ENCODE assay signal across 9 cellular contexts in the genomic region with DNA sequence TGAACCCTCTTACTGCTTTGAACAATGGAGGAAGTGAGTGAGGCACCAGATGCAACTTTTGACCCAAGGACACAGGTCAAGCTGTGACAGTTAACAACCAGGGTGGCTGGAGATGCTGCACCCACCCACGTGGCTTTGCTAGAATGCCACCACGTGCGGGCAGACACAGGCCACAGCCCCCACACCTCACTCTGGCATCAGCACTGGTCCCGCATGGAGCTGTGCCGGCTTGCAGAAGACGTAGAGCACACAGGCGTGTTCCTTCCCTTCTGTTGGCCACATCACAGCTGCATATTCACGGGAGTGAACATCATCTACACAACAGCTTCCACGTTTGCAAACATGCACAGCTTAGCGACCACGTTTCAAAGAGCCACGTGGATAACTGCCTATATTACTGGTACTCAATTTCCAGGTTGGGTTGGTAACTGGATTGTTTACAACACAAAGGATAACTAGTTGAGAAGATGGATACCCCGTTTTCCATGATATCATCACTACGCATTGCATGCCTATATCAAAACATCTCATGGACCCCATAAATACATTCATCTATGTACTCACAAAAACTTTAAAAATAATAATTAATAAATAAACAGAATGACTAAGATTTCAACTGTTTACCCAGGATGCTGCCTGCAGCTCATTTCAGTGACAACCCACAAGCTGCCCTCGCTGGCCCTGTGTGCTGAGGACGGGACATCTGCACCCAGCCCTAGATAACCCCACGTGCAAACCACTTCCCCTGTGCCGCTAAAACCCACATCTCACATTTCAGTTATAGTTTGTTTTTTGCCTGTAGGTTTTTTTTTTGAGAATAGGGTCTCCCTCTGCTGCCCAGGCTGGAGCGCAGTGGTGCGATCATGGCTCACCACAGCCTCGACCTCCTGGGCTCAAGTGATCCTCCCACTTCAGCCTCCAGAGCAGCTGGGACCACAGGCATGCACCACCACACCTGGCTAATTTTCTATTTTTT.
A peak's percentile ranks its signal among the peaks of the same experiment; 100 is the strongest.
DNase-seq lines count a peak whose midpoint lies in the region; ATAC-seq and TF ChIP-seq lines count a peak whose summit lies in the region.
"Had no signal": no experiment of that assay in that cellular context is flagged by ENCODE, and none has a peak within 500 bp of the region (broad histone marks: within the 10 kb centered on the region; RNA-seq: fewer than 3 reads in every experiment).

No MANE protein-coding gene starts in this region.

- no peak overlapping the region for H2BK120ac ChIP-seq in mesenchymal stem cell (ENCODE audit: low read depth, low read length)

- intact Hi-C loops in left ventricle myocardium inferior (cut with micrococcal nuclease) (no loop called here), left cardiac atrium (cut with DNase I) (loop anchor here in 1 of 2 donors (10.0 kb wide), 1 partner anchor 146 kb away; the partner anchor contains the start of gene SPG7)

- H3K9me3 ChIP-seq in left ventricle myocardium inferior (replicated peaks) (no peaks in the 10 kb centered on the region), hepatocyte (ENCODE audit: low read depth) (no peaks in the 10 kb centered on the region), mesenchymal stem cell (ENCODE audit: control insufficient read depth, low read length) (no peaks in the 10 kb centered on the region)

- peaks cover 98% of the 10 kb centered on the region for H3K79me2 ChIP-seq in hepatocyte

- H3K36me3 Mint-ChIP-seq in type B pancreatic cell: peaks cover 9% of the 10 kb centered on the region

- no peak overlapping the region for H2BK15ac ChIP-seq in mesenchymal stem cell (ENCODE audit: low read depth, poor library complexity, severe bottlenecking)

- no peak overlapping the region for H3K4me3 ChIP-seq in left ventricle myocardium inferior
- H3K4me3 ChIP-seq in hepatocyte: no peak overlapping the region
- H3K4me3 ChIP-seq in mesenchymal stem cell (ENCODE audit: insufficient read depth in 1 of 2, low read depth in 1 of 2, low read length in 2 of 2): no peak overlapping the region

- H3K4ac ChIP-seq in mesenchymal stem cell (ENCODE audit: low read depth in 1 of 2, low read length in 2 of 2): no peak overlapping the region

- no peak for TF ChIP-seq CTCF in left ventricle myocardium inferior (IDR thresholded peaks at IDR 0.05; ENCODE audit: borderline replicate concordance)
- TF ChIP-seq CTCF in hepatocyte (IDR thresholded peaks at IDR 0.05; ENCODE audit: poor library complexity): no peak
- no peak for TF ChIP-seq CTCF in type B pancreatic cell (conservative IDR thresholded peaks at IDR 0.05)

- no peak overlapping the region for H2BK5ac ChIP-seq in mesenchymal stem cell (ENCODE audit: low read depth, low read length, poor library complexity, severe bottlenecking)

- H2AFZ ChIP-seq in hepatocyte (no peak overlapping the region), mesenchymal stem cell (ENCODE audit: low read depth, low read length) (no peak overlapping the region)

- H3K27ac Mint-ChIP-seq in type B pancreatic cell: peak overlapping the region; percentile 84
- H3K27ac Mint-ChIP-seq: memory B cell had no signal

- no peaks in the 10 kb centered on the region for H3K36me3 ChIP-seq in left ventricle myocardium inferior
- H3K36me3 ChIP-seq in hepatocyte (replicated peaks; ENCODE audit: insufficient read depth, low read depth): no peaks in the 10 kb centered on the region
- peaks cover 15 to 25% of the 10 kb centered on the region in 2 experiments for H3K36me3 ChIP-seq in mesenchymal stem cell (ENCODE audit: control insufficient read depth in 1 of 2, insufficient read depth in 2 of 2, low read depth in 1 of 2, low read length in 2 of 2)

- H3K14ac ChIP-seq in mesenchymal stem cell (ENCODE audit: low read length in 2 of 2): no peak overlapping the region

- no peaks in the 10 kb centered on the region for H3K9me2 ChIP-seq in hepatocyte (replicated peaks; ENCODE audit: insufficient read depth)

- H3K4me1 ChIP-seq in left ventricle myocardium inferior: peaks cover 98% of the 10 kb centered on the region
- peaks cover 53% of the 10 kb centered on the region for H3K4me1 ChIP-seq in hepatocyte (ENCODE audit: insufficient read depth)
- H3K4me1 ChIP-seq in mesenchymal stem cell (ENCODE audit: control insufficient read depth, insufficient read depth, low read depth, low read length): peaks cover 45% of the 10 kb centered on the region

- no peak overlapping the region for H2BK12ac ChIP-seq in mesenchymal stem cell (ENCODE audit: low read length in 2 of 2)

- H4K91ac ChIP-seq in mesenchymal stem cell (ENCODE audit: low read length): no peak overlapping the region

- H4K8ac ChIP-seq in mesenchymal stem cell (ENCODE audit: low read length): no peak overlapping the region

- H2AK5ac ChIP-seq in mesenchymal stem cell (ENCODE audit: low read length, severe bottlenecking): no peak overlapping the region

- WGBS in hepatocyte (ENCODE audit: low lambda C conversion rate, missing lambda C conversion rate): 89% methylated on average over 21 of the region's 21 CpGs
- 90% methylated on average over 12 of the region's 21 CpGs for WGBS in mesenchymal stem cell

- no peak overlapping the region for H3K9ac ChIP-seq in mesenchymal stem cell (ENCODE audit: low read length)

- H4K20me1 ChIP-seq in hepatocyte (ENCODE audit: insufficient read depth, poor library complexity, severe bottlenecking): peaks cover 99% of the 10 kb centered on the region

- H3K27ac ChIP-seq in left ventricle myocardium inferior (replicated peaks) (peak overlapping the region; percentile 53), hepatocyte (peak overlapping the region; percentile 4), mesenchymal stem cell (ENCODE audit: low read length, poor library complexity, severe bottlenecking) (no peak overlapping the region)

- peaks cover 20% of the 10 kb centered on the region for H3K79me1 ChIP-seq in mesenchymal stem cell (replicated peaks; ENCODE audit: low read length, poor library complexity, severe bottlenecking)

- H3K4me3 Mint-ChIP-seq in type B pancreatic cell: no peak overlapping the region
- H3K4me3 Mint-ChIP-seq: memory B cell had no signal

- H3K27me3 Mint-ChIP-seq in type B pancreatic cell: no peaks in the 10 kb centered on the region
- H3K27me3 Mint-ChIP-seq: memory B cell had no signal

- no peaks in the 10 kb centered on the region for H3K9me3 Mint-ChIP-seq in type B pancreatic cell
- H3K9me3 Mint-ChIP-seq: memory B cell had no signal

- no peaks in the 10 kb centered on the region for H3K27me3 ChIP-seq in left ventricle myocardium inferior (ENCODE audit: low read depth)
- no peaks in the 10 kb centered on the region for H3K27me3 ChIP-seq in hepatocyte
- H3K27me3 ChIP-seq in mesenchymal stem cell (ENCODE audit: control insufficient read depth in 1 of 2, insufficient read depth in 1 of 2, low read length in 2 of 2): no peaks in the 10 kb centered on the region

- H3K4me1 Mint-ChIP-seq in type B pancreatic cell (ENCODE audit: unreplicated experiment): peaks cover 61% of the 10 kb centered on the region

- no peak for DNase-seq in left ventricle myocardium inferior
- DNase-seq in left cardiac atrium: no peak
- DNase-seq in hepatocyte (ENCODE audit: low spot score): no peak
- no peak for DNase-seq in type B pancreatic cell (ENCODE audit: extremely low spot score, unreplicated experiment)
- no peak for DNase-seq in DMS 273 treated with DMSO at 0.1 percent for 48 hours (lab: John Stamatoyannopoulos, UW)
- DNase-seq in mesenchymal stem cell: no peak
- DNase-seq in NCI-H2227 (lab: John Stamatoyannopoulos, UW; ENCODE audit: unreplicated experiment): no peak

- no peak overlapping the region for H3K18ac ChIP-seq in mesenchymal stem cell (ENCODE audit: low read depth in 1 of 2, low read length in 2 of 2)

- no peak overlapping the region for H3K23ac ChIP-seq in mesenchymal stem cell (ENCODE audit: low read length in 2 of 2)

- no peak for ATAC-seq in left cardiac atrium
- peak; percentile 11 to 18 for ATAC-seq in activated CD4-positive, CD25-positive, alpha-beta regulatory T cell treated with anti-CD3 and anti-CD28 coated beads, Interleukin-2, amount 50 U/mL, for 24 hours

- peak overlapping the region; percentile 57 for H3K4me2 ChIP-seq in hepatocyte
- no peak overlapping the region for H3K4me2 ChIP-seq in mesenchymal stem cell (ENCODE audit: low read length, poor library complexity, severe bottlenecking)

Comparison
In these comparisons a context has a peak if more than half of its experiments do, and no peak if none do; other contexts are left out.
1. ATAC-seq: peak in activated CD4-positive, CD25-positive, alpha-beta regulatory T cell treated with anti-CD3 and anti-CD28 coated beads, Interleukin-2, amount 50 U/mL, for 24 hours (2 of 2); none in left cardiac atrium (0 of 2).